8 cellular contexts compared by ENCODE assay signal in genomic region chr21:29549614-29550013, GRCh38.
"Had no signal": no experiment of that assay in that cellular context is flagged by ENCODE, and none has a peak within 500 bp of the region (broad histone marks: within the 10 kb centered on the region; RNA-seq: fewer than 3 reads in every experiment).

No MANE protein-coding gene starts in this region.

- H2AFZ ChIP-seq: GM23248 had no signal

- H3K4me1 ChIP-seq: HAP-1 had no signal

- ATAC-seq: HCT116 had no signal

- H3K27ac ChIP-seq: GM23248 had no signal

- H3K9me3 Mint-ChIP-seq: H9, HFFc6 had no signal

- DNase-seq: GM23248, GOT3, H7, H9, HCEC 1CT, HFFc6 had no signal

- H3K4me3 Mint-ChIP-seq: H9, HFFc6 had no signal

- H3K4me3 ChIP-seq: GM23248, HAP-1 had no signal

- H3K36me3 ChIP-seq: HAP-1 had no signal

- H3K27ac Mint-ChIP-seq: HFFc6 had no signal
